Comparison of ENCODE assay signal across 23 cellular contexts in the genomic region with DNA sequence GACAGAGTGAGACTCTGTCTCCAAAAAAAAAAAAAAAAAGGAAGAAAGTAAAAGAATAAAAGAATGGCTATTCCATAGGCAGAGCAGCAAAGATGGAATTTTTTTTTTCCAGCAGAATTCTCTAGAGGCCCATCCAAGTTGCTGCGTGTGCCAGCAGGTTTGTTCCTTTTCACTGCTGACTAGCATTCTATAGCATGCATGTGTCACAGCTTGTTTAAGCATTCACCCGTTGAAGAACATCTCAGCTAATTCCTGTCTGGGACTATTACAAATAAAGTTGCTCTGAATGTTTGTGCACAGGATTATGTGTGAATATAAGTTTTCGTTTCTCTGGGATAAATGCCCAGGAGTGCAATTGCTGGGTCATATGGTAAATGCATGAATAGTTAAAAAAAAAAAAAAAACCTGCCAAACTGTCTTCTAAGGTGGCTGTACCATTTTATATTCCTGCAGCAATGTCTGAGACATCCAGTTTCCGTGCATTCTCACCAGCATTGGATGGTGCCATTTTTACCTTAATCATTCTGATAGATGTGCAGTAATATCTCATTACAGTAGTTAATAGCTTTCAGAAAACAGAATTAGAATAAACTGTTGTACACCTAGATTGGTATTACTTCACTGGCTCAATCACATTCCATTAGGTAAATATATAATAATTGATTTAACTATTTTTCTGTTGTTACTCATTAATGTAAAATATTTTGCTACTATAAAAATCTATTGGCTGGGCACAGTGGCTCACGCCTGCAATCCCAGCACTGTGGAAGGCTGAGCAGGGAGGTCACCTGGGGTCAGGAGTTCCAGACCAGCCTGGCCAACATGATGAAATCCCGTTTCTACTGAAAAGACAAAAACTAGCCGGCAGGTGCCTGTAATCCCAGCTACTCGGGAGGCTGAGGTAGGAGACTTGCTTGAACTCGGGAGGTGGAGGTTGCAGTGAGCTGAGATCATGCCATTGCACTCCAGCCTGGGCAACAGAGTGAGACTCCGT. TPM values are rescaled to one million over a fixed set of nuclear protein-coding genes. Genes with fewer than 3 reads are reported as not detected.
"Had no signal": no experiment of that assay in that cellular context is flagged by ENCODE, and none has a peak within 500 bp of the region (broad histone marks: within the 10 kb centered on the region; RNA-seq: fewer than 3 reads in every experiment).

No MANE protein-coding gene starts in this region.

- H3K4me1 ChIP-seq: pancreas, upper lobe of right lung had no signal

- H3K4me1 Mint-ChIP-seq: activated CD4-positive, alpha-beta T cell treated with anti-CD3 and anti-CD28 coated beads, Interleukin-2, amount 10 ng/mL, durations not matched to agents 24 days and 14 days; activated naive CD8-positive, alpha-beta T cell treated with anti-CD3 and anti-CD28 coated beads, Interleukin-2, amount 10 ng/mL, durations not matched to agents 7 days and 5 days; brain; central memory CD8-positive, alpha-beta T cell; immature natural killer cell had no signal

- H3K27ac ChIP-seq: coronary artery, gastroesophageal sphincter, heart left ventricle, pancreas, upper lobe of right lung had no signal

- FAIRE-seq: pancreas had no signal

- H3K27ac Mint-ChIP-seq: activated CD4-positive, alpha-beta T cell treated with anti-CD3 and anti-CD28 coated beads, Interleukin-2, amount 10 ng/mL, durations not matched to agents 24 days and 14 days; activated CD8-positive, alpha-beta T cell treated with anti-CD3 and anti-CD28 coated beads, Interleukin-2, amount 10 ng/mL, durations not matched to agents 7 days and 5 days; activated naive CD8-positive, alpha-beta T cell treated with anti-CD3 and anti-CD28 coated beads, Interleukin-2, amount 10 ng/mL, durations not matched to agents 7 days and 5 days; activated T-cell treated with anti-CD3 and anti-CD28 coated beads, Interleukin-2, amount 50 U/mL, for 24 hours; activated T-helper 2 cell treated with anti-CD3 and anti-CD28 coated beads, Interferon-gamma antibody, Interleukin-2, Interleukin-4, amounts not matched to agents 10 μg/mL and 5 μg/mL and 100 μg/mL, durations not matched to agents 14 hours and 24 hours and 36 hours; brain; immature natural killer cell; naive thymus-derived CD4-positive, alpha-beta T cell had no signal

- H3K27me3 ChIP-seq: gastroesophageal sphincter, heart left ventricle, pancreas, upper lobe of right lung had no signal

- ATAC-seq: activated CD8-positive, alpha-beta T cell treated with anti-CD3 and anti-CD28 coated beads, Interleukin-2, amount 10 ng/mL, durations not matched to agents 7 days and 5 days; gastroesophageal sphincter; heart left ventricle; naive thymus-derived CD4-positive, alpha-beta T cell; pancreas; upper lobe of right lung had no signal

- H3K36me3 ChIP-seq: gastroesophageal sphincter, heart left ventricle, pancreas, upper lobe of right lung had no signal

- H3K9me3 ChIP-seq: gastroesophageal sphincter, pancreas, upper lobe of right lung had no signal

- H3K9me3 Mint-ChIP-seq: activated CD4-positive, alpha-beta T cell treated with anti-CD3 and anti-CD28 coated beads, Interleukin-2, amount 10 ng/mL, durations not matched to agents 24 days and 14 days; activated naive CD8-positive, alpha-beta T cell treated with anti-CD3 and anti-CD28 coated beads, Interleukin-2, amount 10 ng/mL, durations not matched to agents 7 days and 5 days; activated T-cell treated with anti-CD3 and anti-CD28 coated beads, Interleukin-2, amount 50 U/mL, for 24 hours; activated T-helper 2 cell treated with anti-CD3 and anti-CD28 coated beads, Interferon-gamma antibody, Interleukin-2, Interleukin-4, amounts not matched to agents 10 μg/mL and 5 μg/mL and 100 μg/mL, durations not matched to agents 14 hours and 24 hours and 36 hours; central memory CD8-positive, alpha-beta T cell; immature natural killer cell had no signal

- H3K4me3 Mint-ChIP-seq: activated CD4-positive, alpha-beta T cell treated with anti-CD3 and anti-CD28 coated beads, Interleukin-2, amount 10 ng/mL, durations not matched to agents 24 days and 14 days; activated CD8-positive, alpha-beta T cell treated with anti-CD3 and anti-CD28 coated beads, Interleukin-2, amount 10 ng/mL, durations not matched to agents 7 days and 5 days; activated naive CD8-positive, alpha-beta T cell treated with anti-CD3 and anti-CD28 coated beads, Interleukin-2, amount 10 ng/mL, durations not matched to agents 7 days and 5 days; activated T-cell treated with anti-CD3 and anti-CD28 coated beads, Interleukin-2, amount 50 U/mL, for 24 hours; brain; central memory CD8-positive, alpha-beta T cell; immature natural killer cell; naive thymus-derived CD4-positive, alpha-beta T cell had no signal

- H3K36me3 Mint-ChIP-seq: activated naive CD8-positive, alpha-beta T cell treated with anti-CD3 and anti-CD28 coated beads, Interleukin-2, amount 10 ng/mL, durations not matched to agents 7 days and 5 days; brain; immature natural killer cell; naive thymus-derived CD4-positive, alpha-beta T cell had no signal

- DNase-seq: activated CD4-positive, alpha-beta T cell treated with anti-CD3 and anti-CD28 coated beads, Interleukin-2, amount 10 ng/mL, durations not matched to agents 24 days and 14 days; activated CD8-positive, alpha-beta T cell treated with anti-CD3 and anti-CD28 coated beads, Interleukin-2, amount 10 ng/mL, durations not matched to agents 7 days and 5 days; activated naive CD4-positive, alpha-beta T cell treated with Interleukin-2 at 50 U/mL for 16 hours; activated naive CD8-positive, alpha-beta T cell treated with anti-CD3 and anti-CD28 coated beads, Interleukin-2, amount 10 ng/mL, durations not matched to agents 7 days and 5 days; activated T-cell treated with anti-CD3 and anti-CD28 coated beads, Interleukin-2, amount 50 U/mL, for 24 hours; heart left ventricle; immature natural killer cell; kidney glomerular epithelial cell; mesendoderm; naive thymus-derived CD4-positive, alpha-beta T cell; pancreas; stimulated activated CD4-positive, alpha-beta T cell treated with anti-CD3 and anti-CD28 coated beads, Interleukin-12 subunit alpha, Interleukin-12 subunit beta, amount 100 ng/mL, for 4 hours; stimulated activated CD4-positive, alpha-beta T cell treated with anti-CD3 and anti-CD28 coated beads, Interleukin-1b, Interleukin-23, amount 100 ng/mL, for 48 hours; stimulated activated CD8-positive, alpha-beta memory T cell treated with anti-CD3 and anti-CD28 coated beads, Interleukin-4, amount 100 ng/mL, for 48 hours; stimulated activated naive CD4-positive, alpha-beta T cell; T-helper 1 cell; T-helper 9 cell; upper lobe of right lung had no signal

- H3K4me3 ChIP-seq: coronary artery, gastroesophageal sphincter, heart left ventricle, pancreas, upper lobe of right lung had no signal

RNA-seq across cellular contexts. Expression of a gene that starts 47.5 kb away (rescaled TPM):
- total RNA-seq: activated CD8-positive, alpha-beta T cell treated with anti-CD3 and anti-CD28 coated beads, Interleukin-2, amount 10 ng/mL, durations not matched to agents 7 days and 5 days; activated naive CD8-positive, alpha-beta T cell treated with anti-CD3 and anti-CD28 coated beads, Interleukin-2, amount 10 ng/mL, durations not matched to agents 7 days and 5 days had no signal
- polyA plus RNA-seq: naive thymus-derived CD4-positive, alpha-beta T cell had no signal
